ENCODE assay signal across 24 cellular contexts in the genomic region with DNA sequence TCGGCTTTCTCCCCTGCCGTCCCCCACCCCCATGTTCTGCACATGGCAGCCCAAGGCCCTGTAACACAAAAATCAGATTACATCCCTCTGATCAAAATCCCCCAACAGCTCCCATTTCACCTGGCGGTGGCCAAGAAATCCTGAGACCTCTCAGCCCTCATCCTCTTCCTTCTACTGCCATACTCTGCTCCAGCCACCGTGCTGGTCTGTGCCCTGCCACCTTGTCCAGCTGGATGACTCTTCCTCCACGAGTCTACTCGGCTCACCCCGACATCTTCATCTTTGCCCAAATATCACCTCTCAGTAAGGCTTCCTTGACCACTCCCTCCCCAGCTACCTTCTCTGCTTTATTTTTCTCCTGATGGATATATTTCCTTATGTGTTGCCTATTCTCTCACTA. TPM values are rescaled to one million over a fixed set of nuclear protein-coding genes. Genes with fewer than 3 reads are reported as not detected.
"Had no signal": no experiment of that assay in that cellular context is flagged by ENCODE, and none has a peak within 500 bp of the region (broad histone marks: within the 10 kb centered on the region; RNA-seq: fewer than 3 reads in every experiment).

No MANE protein-coding gene starts in this region.

- DNase-seq: activated CD4-positive, alpha-beta T cell treated with anti-CD3 and anti-CD28 coated beads, Interleukin-2, amount 50 U/mL, for 4 hours; activated CD8-positive, alpha-beta memory T cell treated with anti-CD3 and anti-CD28 coated beads for 24 hours; activated naive CD4-positive, alpha-beta T cell treated with Interleukin-2 at 50 U/mL for 16 hours; activated T-cell treated with anti-CD3 and anti-CD28 coated beads, Interleukin-2, amount 50 U/mL, for 48 hours; aorta; dermis blood vessel endothelial cell; effector memory CD4-positive, alpha-beta T cell; glutamatergic neuron; hippocampal formation; kidney glomerular epithelial cell; naive thymus-derived CD8-positive, alpha-beta T cell; stimulated activated CD4-positive, alpha-beta T cell treated with anti-CD3 and anti-CD28 coated beads, Interleukin-12 subunit alpha, Interleukin-12 subunit beta, amount 100 ng/mL, for 4 hours; stomach; T-helper 9 cell; transverse colon had no signal

- FAIRE-seq: frontal cortex, urothelium cell line had no signal

- H3K9me3 ChIP-seq: left lung, ovary, stomach, transverse colon had no signal

- ATAC-seq: esophagus mucosa; left lung; naive thymus-derived CD8-positive, alpha-beta T cell; right cardiac atrium; stimulated activated effector memory CD8-positive, alpha-beta T cell treated with anti-CD3 and anti-CD28 coated beads, Interleukin-12 subunit alpha, Interleukin-12 subunit beta, amount 100 ng/mL, for 72 hours; WTC11 had no signal

- H3K27me3 ChIP-seq: left lung, ovary, stomach, transverse colon had no signal

- H3K27ac ChIP-seq: ovary had no signal

- H3K36me3 ChIP-seq: ovary, transverse colon had no signal

- H3K4me3 ChIP-seq: left lung, lung, ovary, stomach, transverse colon had no signal

RNA-seq across cellular contexts. Expression of a gene that starts 7.0 kb away (rescaled TPM):
- polyA plus RNA-seq: naive thymus-derived CD8-positive, alpha-beta T cell had no signal
